2 cellular contexts compared by ENCODE assay signal in the genomic region with DNA sequence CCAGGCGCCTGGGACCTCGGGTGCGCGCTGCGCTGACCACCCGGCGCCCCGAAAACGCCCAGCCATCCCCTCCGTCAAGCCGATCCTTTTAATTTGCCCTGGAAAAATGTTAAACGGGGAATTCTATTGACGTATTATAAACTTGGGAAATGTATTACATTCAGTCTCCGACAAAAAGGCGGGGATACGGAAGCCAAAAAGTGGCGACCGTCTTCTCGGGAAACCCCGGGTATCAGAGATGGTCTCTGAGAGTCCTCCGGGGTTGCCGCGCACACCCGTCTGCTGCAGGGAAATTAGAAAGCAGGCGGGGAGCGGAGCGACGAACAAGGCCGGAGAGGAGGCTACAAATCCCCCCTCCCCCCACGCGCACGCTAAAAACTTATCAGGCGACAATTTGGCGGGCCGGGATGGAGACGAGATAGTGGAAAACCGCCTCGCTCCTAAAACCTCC.
TF ChIP-seq lines count a peak whose summit lies in the region.

No MANE protein-coding gene starts in this region.

TF ChIP-seq in H1, 55 proteins besides CTCF, POLR2A, EP300 and RAD21:
- TF ChIP-seq TBP (IDR thresholded peaks at IDR 0.05; ENCODE audit: low read depth, low read length) (no peak), CHD1 (IDR thresholded peaks at IDR 0.05; ENCODE audit: low read depth, low read length) (peak; percentile 68; the same call in 1 of the 2 replicates)

TF ChIP-seq in neural cell, 6 proteins besides CTCF, POLR2A, EP300 and RAD21:
- no peak for TF ChIP-seq TAF1 (IDR thresholded peaks at IDR 0.05; ENCODE audit: low read depth)
- no peak for TF ChIP-seq SMC3 (conservative IDR thresholded peaks at IDR 0.05; ENCODE audit: poor library complexity)
- TF ChIP-seq, protein P1, sequence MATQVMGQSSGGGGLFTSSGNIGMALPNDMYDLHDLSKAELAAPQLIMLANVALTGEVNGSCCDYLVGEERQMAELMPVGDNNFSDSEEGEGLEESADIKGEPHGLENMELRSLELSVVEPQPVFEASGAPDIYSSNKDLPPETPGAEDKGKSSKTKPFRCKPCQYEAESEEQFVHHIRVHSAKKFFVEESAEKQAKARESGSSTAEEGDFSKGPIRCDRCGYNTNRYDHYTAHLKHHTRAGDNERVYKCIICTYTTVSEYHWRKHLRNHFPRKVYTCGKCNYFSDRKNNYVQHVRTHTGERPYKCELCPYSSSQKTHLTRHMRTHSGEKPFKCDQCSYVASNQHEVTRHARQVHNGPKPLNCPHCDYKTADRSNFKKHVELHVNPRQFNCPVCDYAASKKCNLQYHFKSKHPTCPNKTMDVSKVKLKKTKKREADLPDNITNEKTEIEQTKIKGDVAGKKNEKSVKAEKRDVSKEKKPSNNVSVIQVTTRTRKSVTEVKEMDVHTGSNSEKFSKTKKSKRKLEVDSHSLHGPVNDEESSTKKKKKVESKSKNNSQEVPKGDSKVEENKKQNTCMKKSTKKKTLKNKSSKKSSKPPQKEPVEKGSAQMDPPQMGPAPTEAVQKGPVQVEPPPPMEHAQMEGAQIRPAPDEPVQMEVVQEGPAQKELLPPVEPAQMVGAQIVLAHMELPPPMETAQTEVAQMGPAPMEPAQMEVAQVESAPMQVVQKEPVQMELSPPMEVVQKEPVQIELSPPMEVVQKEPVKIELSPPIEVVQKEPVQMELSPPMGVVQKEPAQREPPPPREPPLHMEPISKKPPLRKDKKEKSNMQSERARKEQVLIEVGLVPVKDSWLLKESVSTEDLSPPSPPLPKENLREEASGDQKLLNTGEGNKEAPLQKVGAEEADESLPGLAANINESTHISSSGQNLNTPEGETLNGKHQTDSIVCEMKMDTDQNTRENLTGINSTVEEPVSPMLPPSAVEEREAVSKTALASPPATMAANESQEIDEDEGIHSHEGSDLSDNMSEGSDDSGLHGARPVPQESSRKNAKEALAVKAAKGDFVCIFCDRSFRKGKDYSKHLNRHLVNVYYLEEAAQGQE (IDR thresholded peaks at IDR 0.05; ENCODE audit: borderline replicate concordance), result no peak
- TF ChIP-seq EZH2 (IDR thresholded peaks at IDR 0.05; ENCODE audit: borderline replicate concordance, insufficient read depth, low read length, poor library complexity, severe bottlenecking), result no peak
- TF ChIP-seq POLR2AphosphoS5 (IDR thresholded peaks at IDR 0.05), result no peak
- TF ChIP-seq MXI1 (conservative IDR thresholded peaks at IDR 0.05; ENCODE audit: poor library complexity, severe bottlenecking), result no peak
